15 cellular contexts compared by ENCODE assay signal in the genomic region with DNA sequence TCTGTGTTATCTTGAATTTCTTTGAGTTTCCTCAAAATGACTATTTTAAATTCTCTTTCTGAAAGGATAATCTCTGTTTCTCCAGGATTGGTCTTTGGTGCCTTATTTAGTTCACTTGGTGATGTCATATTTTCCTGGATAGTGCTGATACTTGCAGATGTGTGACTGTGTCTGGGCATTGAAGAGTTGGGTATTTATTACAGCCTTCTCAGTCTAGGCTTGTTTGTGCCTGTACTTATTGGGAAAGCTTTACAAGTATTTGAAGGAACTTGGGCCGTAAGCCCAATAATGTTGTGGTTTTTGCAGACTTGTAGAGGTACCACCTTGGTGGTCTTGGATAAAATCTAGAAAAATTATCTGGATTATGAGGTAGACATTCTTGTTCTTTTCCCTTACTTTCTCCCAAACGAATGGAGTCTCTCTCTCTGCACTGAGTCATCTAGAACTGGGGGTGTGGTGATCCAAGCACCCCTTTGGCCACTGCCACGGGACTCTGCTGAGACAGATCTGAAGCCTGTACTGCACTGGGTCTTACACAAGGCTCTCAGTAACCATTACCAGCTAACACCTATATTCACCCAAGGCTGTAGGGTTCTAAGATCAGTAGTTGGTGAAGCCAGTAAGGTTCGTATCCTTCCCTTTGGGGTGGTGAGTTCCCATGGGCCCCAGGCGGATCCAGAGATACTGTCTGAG.
DNase-seq lines count a peak whose midpoint lies in the region; ATAC-seq, FAIRE-seq and TF ChIP-seq lines count a peak whose summit lies in the region.
"Had no signal": no experiment of that assay in that cellular context is flagged by ENCODE, and none has a peak within 500 bp of the region (broad histone marks: within the 10 kb centered on the region; RNA-seq: fewer than 3 reads in every experiment).

No MANE protein-coding gene starts in this region.

- POLR2A ChIA-PET in HepG2 (lab: Yijun Ruan, JAX), result no interaction called here

- H3K27me3 ChIP-seq in HepG2 (ENCODE audit: control insufficient read depth in 1 of 2, insufficient read depth in 2 of 2, low read length in 2 of 2) (no peaks in the 10 kb centered on the region; a peak in 1 of 5 replicates), right lobe of liver (no peaks in the 10 kb centered on the region), foreskin keratinocyte (no peaks in the 10 kb centered on the region), smooth muscle cell (ENCODE audit: low read depth) (no peaks in the 10 kb centered on the region), MG63 (no peaks in the 10 kb centered on the region)
- H3K27me3 ChIP-seq: BLaER1 had no signal

- DNase-seq in HepG2 (ENCODE audit: low spot score), result no peak
- no peak for DNase-seq in right lobe of liver
- DNase-seq in foreskin keratinocyte, result peak; percentile 74 to 87
- DNase-seq in smooth muscle cell (lab: John Stamatoyannopoulos, UW; ENCODE audit: unreplicated experiment), result no peak
- no peak for DNase-seq in activated T-cell treated with anti-CD3 and anti-CD28 coated beads, Interleukin-2, amount 50 U/mL, for 48 hours
- no peak for DNase-seq in MG63
- no peak for DNase-seq in activated gamma-delta T cell treated with Interleukin-2 at 50 U/mL for 16 hours
- DNase-seq: 8988T; Calu3; CD4-positive, alpha-beta memory T cell; DMS79 treated with DMSO at 0.1 percent for 48 hours; GF-D8; H9 had no signal

- 9% methylated on average over 5 of the region's 5 CpGs for WGBS in HepG2 (ENCODE audit: low lambda C conversion rate)
- 69% methylated on average over 4 of the region's 5 CpGs for WGBS in right lobe of liver (ENCODE audit: insufficient coverage, low coverage, low lambda C conversion rate, missing lambda C conversion rate)
- WGBS in smooth muscle cell (ENCODE audit: low lambda C conversion rate), result 71% methylated on average over 5 of the region's 5 CpGs

- TF ChIP-seq RAD21 in HepG2 (CRISPR knock-in tag; IDR thresholded peaks at IDR 0.05), result no peak

- FAIRE-seq in HepG2 (lab: Jason Lieb, UNC), result no peak
- FAIRE-seq: H1 had no signal

- BruUV-seq in HepG2 (replicated peaks; lab: Mats Ljungman, UMichigan), result no TSS peak

- H3K9ac ChIP-seq in HepG2 (ENCODE audit: insufficient read depth, low read depth, low read length), result no peak overlapping the region
- H3K9ac ChIP-seq in smooth muscle cell (ENCODE audit: low read depth), result no peak overlapping the region
- H3K9ac ChIP-seq: BLaER1 had no signal

- no peaks in the 10 kb centered on the region for H3F3A ChIP-seq in smooth muscle cell (ENCODE audit: low read depth)

- intact Hi-C loops in HepG2 (cut with micrococcal nuclease; ENCODE audit: unreplicated experiment) (no loop called here), right lobe of liver (cut with DNase I) (no loop called here)

- peaks cover 48% of the 10 kb centered on the region for H3K9me3 ChIP-seq in HepG2 (ENCODE audit: low read length)
- no peaks in the 10 kb centered on the region for H3K9me3 ChIP-seq in right lobe of liver
- no peaks in the 10 kb centered on the region for H3K9me3 ChIP-seq in smooth muscle cell (replicated peaks; ENCODE audit: low read depth)
- no peaks in the 10 kb centered on the region for H3K9me3 ChIP-seq in MG63
- H3K9me3 ChIP-seq: BLaER1 had no signal

- H2AFZ ChIP-seq in HepG2 (ENCODE audit: low read length) (no peak overlapping the region), smooth muscle cell (ENCODE audit: low read depth) (peak overlapping the region; percentile 38)

- H3K36me3 ChIP-seq in HepG2 (replicated peaks in 1 of 2; ENCODE audit: control insufficient read depth in 1 of 2, insufficient read depth in 2 of 2, low read length in 2 of 2) (no peaks in the 10 kb centered on the region), right lobe of liver (no peaks in the 10 kb centered on the region), smooth muscle cell (ENCODE audit: low read depth) (no peaks in the 10 kb centered on the region), MG63 (no peaks in the 10 kb centered on the region)
- H3K36me3 ChIP-seq: BLaER1 had no signal

- no peaks in the 10 kb centered on the region for H4K20me1 ChIP-seq in HepG2 (ENCODE audit: insufficient read depth, low read length)
- H4K20me1 ChIP-seq in smooth muscle cell (ENCODE audit: low read depth), result no peaks in the 10 kb centered on the region
- H4K20me1 ChIP-seq: BLaER1 had no signal

- TF ChIP-seq POLR2A in HepG2 (IDR thresholded peaks at IDR 0.05; ENCODE audit: insufficient read depth in 1 of 2, low read depth in 2 of 2, low read length in 2 of 2), result no peak
- TF ChIP-seq POLR2A in right lobe of liver (IDR thresholded peaks at IDR 0.05), result no peak

- CTCF ChIA-PET in HepG2 (lab: Yijun Ruan, JAX; ENCODE audit: low intra/inter-chr PET ratio, low total read pairs), result no interaction called here

- ATAC-seq in HepG2 (no peak), right lobe of liver (no peak), foreskin keratinocyte (peak; percentile 62)

- in situ Hi-C loops in HepG2 (cut with HindIII; ENCODE audit: extremely low pct_ligation_motif_present, low pct_unique_long_range_greater_than_20kb), result no loop called here

- H3K4me1 ChIP-seq in HepG2 (ENCODE audit: insufficient read depth, low read length), result no peaks in the 10 kb centered on the region
- H3K4me1 ChIP-seq in right lobe of liver, result no peaks in the 10 kb centered on the region
- no peaks in the 10 kb centered on the region for H3K4me1 ChIP-seq in foreskin keratinocyte
- H3K4me1 ChIP-seq in smooth muscle cell (ENCODE audit: low read depth), result no peaks in the 10 kb centered on the region
- H3K4me1 ChIP-seq: BLaER1 had no signal

- H3K27ac ChIP-seq in HepG2 (ENCODE audit: extremely low read length, insufficient read depth, low read length) (no peak overlapping the region), right lobe of liver (no peak overlapping the region), foreskin keratinocyte (no peak overlapping the region), smooth muscle cell (ENCODE audit: low read depth) (no peak overlapping the region)
- H3K27ac ChIP-seq: BLaER1 had no signal

- TF ChIP-seq CTCF in HepG2 (CRISPR knock-in tag; IDR thresholded peaks at IDR 0.05) (no peak), right lobe of liver (IDR thresholded peaks at IDR 0.05) (no peak), foreskin keratinocyte (conservative IDR thresholded peaks at IDR 0.05) (no peak), smooth muscle cell (IDR thresholded peaks at IDR 0.05; ENCODE audit: borderline replicate concordance, insufficient read depth, poor library complexity, severe bottlenecking) (no peak)

- H3K4me2 ChIP-seq in HepG2 (ENCODE audit: low read depth, low read length) (no peak overlapping the region), smooth muscle cell (no peak overlapping the region)
- H3K4me2 ChIP-seq: BLaER1 had no signal

- H3K4me3 ChIP-seq in HepG2 (replicated peaks in 1 of 3; ENCODE audit: insufficient read depth in 1 of 3, low read depth in 2 of 3, low read length in 3 of 3) (no peak overlapping the region), right lobe of liver (no peak overlapping the region), smooth muscle cell (no peak overlapping the region), MG63 (no peak overlapping the region)
- H3K4me3 ChIP-seq: BLaER1 had no signal

- H3K79me2 ChIP-seq in HepG2 (ENCODE audit: insufficient read depth, low read length), result no peaks in the 10 kb centered on the region
- H3K79me2 ChIP-seq in smooth muscle cell (ENCODE audit: low read depth), result no peaks in the 10 kb centered on the region

- TF ChIP-seq EP300 in HepG2 (IDR thresholded peaks at IDR 0.05; ENCODE audit: low read depth in 2 of 2, low read length in 2 of 2) (no peak), HepG2 (CRISPR knock-in tag; IDR thresholded peaks at IDR 0.05; ENCODE audit: borderline replicate concordance) (no peak)

TF ChIP-seq in HepG2, 621 proteins besides CTCF, POLR2A, EP300 and RAD21:
- no peak for TF ChIP-seq EZH2 (conservative IDR thresholded peaks at IDR 0.05; ENCODE audit: low read depth, low read length)
- TF ChIP-seq ATF7 (IDR thresholded peaks at IDR 0.05), result peak; percentile 40; the same call in 1 of the 2 replicates
- TF ChIP-seq ATF7 (CRISPR knock-in tag; IDR thresholded peaks at IDR 0.05), result no peak

Comparison
In these comparisons a context has a peak if more than half of its experiments do, and no peak if none do; other contexts are left out.
1. DNase-seq: peak in foreskin keratinocyte (2 of 2); none in HepG2 (single experiment), right lobe of liver (0 of 3), smooth muscle cell (single experiment), activated T-cell treated with anti-CD3 and anti-CD28 coated beads, Interleukin-2, amount 50 U/mL, for 48 hours (0 of 2), MG63 (single experiment) and activated gamma-delta T cell treated with Interleukin-2 at 50 U/mL for 16 hours (single experiment).